ENCODE assay signal across 8 cellular contexts in the genomic region with DNA sequence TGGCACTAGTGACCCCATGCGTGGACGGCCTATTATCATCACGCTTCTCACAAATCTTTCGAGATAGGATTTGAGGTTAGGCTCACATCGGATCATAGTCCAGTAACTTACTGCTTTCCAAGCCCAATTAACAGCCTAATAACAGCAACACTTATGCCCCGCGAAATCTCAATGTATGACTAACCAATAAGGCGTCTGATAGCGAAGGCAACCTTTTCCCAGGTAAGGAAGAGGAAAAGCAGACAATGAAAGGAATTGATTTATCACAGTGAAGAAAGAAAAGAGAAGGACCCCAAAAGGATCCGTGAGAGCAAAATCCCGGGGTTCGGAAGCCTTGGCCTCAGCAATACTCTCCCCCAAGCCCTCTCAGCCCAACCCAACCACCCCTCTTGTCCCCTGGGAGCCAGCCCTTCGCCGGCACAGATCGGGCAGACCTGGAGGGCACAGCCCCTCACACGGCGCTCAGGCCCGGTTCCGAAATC. TPM values are rescaled to one million over a fixed set of nuclear protein-coding genes. Genes with fewer than 3 reads are reported as not detected.
A peak's percentile ranks its signal among the peaks of the same experiment; 100 is the strongest.
DNase-seq lines count a peak whose midpoint lies in the region; ATAC-seq, FAIRE-seq and TF ChIP-seq lines count a peak whose summit lies in the region.

No MANE protein-coding gene starts in this region.

- POLR2A ChIA-PET in K562 (lab: Yijun Ruan, JAX): interaction anchor here (1.3 to 1.5 kb wide), 3 partner anchors 8 to 17 kb away, joined by 4 to 10 read pairs (median 5); no protein-coding TSS in a partner anchor

- H3K4me1 ChIP-seq in K562 (replicated peaks in 1 of 2; ENCODE audit: control insufficient read depth in 2 of 2, insufficient read depth in 2 of 2, low read length in 2 of 2): peaks cover 4 to 12% of the 10 kb centered on the region in 2 experiments; a peak in 4 of 5 replicates

- H3K9me1 ChIP-seq in K562 (ENCODE audit: control insufficient read depth, insufficient read depth, low read length): no peaks in the 10 kb centered on the region

- H3K79me2 ChIP-seq in K562 (ENCODE audit: control insufficient read depth, insufficient read depth, low read length): peaks cover 58% of the 10 kb centered on the region

- peak; percentile 74 for DNase-seq in D341Med (ENCODE audit: low spot score)
- peak; percentile 36 for DNase-seq in M059J (ENCODE audit: low read depth)
- DNase-seq in K562 (ENCODE audit: extremely low read depth in 1 of 4, low spot score in 3 of 4): peak in 3 of 4 experiments; percentile 21 to 32 (median 22)
- DNase-seq in immature natural killer cell: no peak
- no peak for DNase-seq in stimulated activated naive B cell treated with anti-CD40 and anti-IgM and Interleukin-4, amounts not matched to agents 10 μg/mL and 1 μg/mL and 100 μg/mL, for 72 hours
- no peak for DNase-seq in GM13976 (ENCODE audit: low spot score)

- FAIRE-seq in K562 (lab: Jason Lieb, UNC): peak; percentile 69

- peak overlapping the region; percentile 94 to 97 (median 96) for H3K27ac Mint-ChIP-seq in immature natural killer cell
- peak overlapping the region; percentile 99 for H3K27ac Mint-ChIP-seq in stimulated activated naive B cell treated with anti-CD40 and anti-IgM and Interleukin-4, amounts not matched to agents 10 μg/mL and 1 μg/mL and 100 μg/mL, for 72 hours

- H3K27me3 ChIP-seq in K562 (ENCODE audit: control insufficient read depth in 2 of 2, insufficient read depth in 2 of 2, low read length in 2 of 2): no peaks in the 10 kb centered on the region

- CTCF ChIA-PET in K562 (lab: Yijun Ruan, JAX; ENCODE audit: low intra/inter-chr PET ratio): interaction anchor here (0.7 kb wide), 1 partner anchor 117 kb away, joined by 3 read pairs; no protein-coding TSS in a partner anchor

- TSS peak; percentile 56 for BruUV-seq in K562 (replicated peaks; lab: Mats Ljungman, UMichigan)

- peaks cover 54 to 62% of the 10 kb centered on the region in 2 donors for H3K4me1 Mint-ChIP-seq in immature natural killer cell
- H3K4me1 Mint-ChIP-seq in stimulated activated naive B cell treated with anti-CD40 and anti-IgM and Interleukin-4, amounts not matched to agents 10 μg/mL and 1 μg/mL and 100 μg/mL, for 72 hours: peaks cover 11 to 26% of the 10 kb centered on the region in 2 donors

- H3K27ac ChIP-seq in K562 (ENCODE audit: extremely low read depth, low read depth, low read length): peak overlapping the region; percentile 88

- peak overlapping the region; percentile 87 for H2AFZ ChIP-seq in K562 (ENCODE audit: low read depth, low read length)

- intact Hi-C loops in K562 (cut with micrococcal nuclease): loop anchor here (5.0 kb wide), 1 partner anchor 115 kb away; a partner anchor contains a TSS

- H4K20me1 ChIP-seq in K562 (replicated peaks; ENCODE audit: control insufficient read depth, insufficient read depth, low read length): peaks cover 20% of the 10 kb centered on the region

- TF ChIP-seq POLR2A in K562 (conservative IDR thresholded peaks at IDR 0.05): no peak

- peak overlapping the region; percentile 95 to 99 for H3K9ac ChIP-seq in K562 (ENCODE audit: insufficient read depth in 1 of 2, low read depth in 2 of 2, low read length in 2 of 2)

- peak overlapping the region; percentile 94 to 98 (median 97) for H3K4me3 Mint-ChIP-seq in immature natural killer cell
- H3K4me3 Mint-ChIP-seq in stimulated activated naive B cell treated with anti-CD40 and anti-IgM and Interleukin-4, amounts not matched to agents 10 μg/mL and 1 μg/mL and 100 μg/mL, for 72 hours: peak overlapping the region; percentile 95 to 100

- peaks cover 15% of the 10 kb centered on the region; the same call in 1 of the 3 replicates for H3K36me3 ChIP-seq in K562 (ENCODE audit: control insufficient read depth, insufficient read depth, low read length)

- H3K9me3 ChIP-seq in K562 (replicated peaks; ENCODE audit: control insufficient read depth, insufficient read depth, low read depth, low read length): no peaks in the 10 kb centered on the region

- peak overlapping the region; percentile 96 for H3K4me3 ChIP-seq in K562

- no peaks in the 10 kb centered on the region for H3K9me3 Mint-ChIP-seq in immature natural killer cell
- H3K9me3 Mint-ChIP-seq in stimulated activated naive B cell treated with anti-CD40 and anti-IgM and Interleukin-4, amounts not matched to agents 10 μg/mL and 1 μg/mL and 100 μg/mL, for 72 hours: no peaks in the 10 kb centered on the region

- no peak for TF ChIP-seq CTCF in K562 (IDR thresholded peaks at IDR 0.05 in 2 of 3, conservative IDR thresholded peaks at IDR 0.05 in 1 of 3; ENCODE audit: insufficient read depth in 2 of 3, low read depth in 1 of 3, low read length in 3 of 3)
- TF ChIP-seq CTCF in GM13976 (IDR thresholded peaks at IDR 0.05; ENCODE audit: borderline replicate concordance, control extremely low read depth, extremely low read depth, insufficient read depth, missing control alignments): no peak

- H3K4me2 ChIP-seq in K562 (ENCODE audit: insufficient read depth, low read length): peak overlapping the region; percentile 96

- ATAC-seq in GM21423 (IDR thresholded peaks at IDR 0.05; ENCODE audit: unreplicated experiment) (peak; percentile 13), K562 (peak; percentile 63), HG02571 (IDR thresholded peaks at IDR 0.05; ENCODE audit: unreplicated experiment) (no peak)
- ATAC-seq in stimulated activated naive B cell treated with anti-CD40 and anti-IgM and Interleukin-4, amounts not matched to agents 10 μg/mL and 1 μg/mL and 100 μg/mL, for 72 hours (replicated peaks): peak; percentile 55 to 57

- WGBS in K562 (ENCODE audit: insufficient coverage, low coverage, missing lambda C conversion rate): under 1% methylated on average over 19 of the region's 19 CpGs

- no peak for TF ChIP-seq RAD21 in K562 (CRISPR knock-in tag; conservative IDR thresholded peaks at IDR 0.05 in 1 of 2, IDR thresholded peaks at IDR 0.05 in 1 of 2)

- peaks cover 0 to 15% (median 3%) of the 10 kb centered on the region in 3 donors for H3K27me3 Mint-ChIP-seq in immature natural killer cell (ENCODE audit: low read depth in 3 of 3)
- peaks cover 10 to 14% of the 10 kb centered on the region in 2 donors for H3K27me3 Mint-ChIP-seq in stimulated activated naive B cell treated with anti-CD40 and anti-IgM and Interleukin-4, amounts not matched to agents 10 μg/mL and 1 μg/mL and 100 μg/mL, for 72 hours

- H3K36me3 Mint-ChIP-seq in immature natural killer cell: no peaks in the 10 kb centered on the region
- H3K36me3 Mint-ChIP-seq in stimulated activated naive B cell treated with anti-CD40 and anti-IgM and Interleukin-4, amounts not matched to agents 10 μg/mL and 1 μg/mL and 100 μg/mL, for 72 hours: peaks cover 4 to 5% of the 10 kb centered on the region in 2 donors

- no peak for TF ChIP-seq EP300 in K562 (IDR thresholded peaks at IDR 0.05; ENCODE audit: low read length)

- in situ Hi-C loops in K562 (cut with MboI): no loop called here
- in situ Hi-C loops in GM13976 (cut with MboI; ENCODE audit: low sequenced_read_pairs, unreplicated experiment): loop anchor here (10.0 to 25.0 kb wide), 2 partner anchors 98 to 290 kb away; a partner anchor contains a TSS

TF ChIP-seq in K562, 482 proteins besides CTCF, POLR2A, EP300 and RAD21 (continues in another document):
- TF ChIP-seq BRD4 (IDR thresholded peaks at IDR 0.05): no peak

RNA-seq across cellular contexts. Expression of a gene that starts 0.6 kb away (rescaled TPM):
- total RNA-seq in M059J (2014; rRNA removed; shearing (Covaris generic)): 9.2 and 17.1 TPM in 2 replicates
- 35.5 and 88.3 TPM in 2 replicates for total RNA-seq in K562 (2011; cell fraction: chromatin; rRNA removed; ENCODE audit: low replicate concordance)
- 15.8 and 25.9 TPM in 2 replicates for total RNA-seq in K562 (2011; cell fraction: nucleolus; rRNA removed)
- 46.9 and 79.0 TPM in 2 replicates for total RNA-seq in K562 (2011; cell fraction: nucleoplasm; rRNA removed)
- total RNA-seq in K562 (2014; rRNA removed) (11.6 and 12.5 TPM in 2 replicates), K562 (2014; rRNA removed; fragmentation: Illumina TruSeq; extraction: Trizol) (12.7 and 16.6 TPM in 2 replicates), K562 (2015; rRNA removed; fragmentation: Illumina TruSeq; extraction: Trizol) (12.9 and 14.1 TPM in 2 replicates), K562 (2021) (25.6 and 29.6 TPM in 2 replicates)
- polyA plus RNA-seq in K562 (2011; rRNA removed) (10.6 and 17.3 TPM in 2 replicates), K562 (2014; fragmentation: Illumina TruSeq; extraction: Trizol) (22.2 and 24.8 TPM in 2 replicates), K562 (2014; fragmentation: Nextera tagmentation; extraction: Ambion mirVana) (10 to 100 TPM; 12.0 to 13.2 TPM), K562 (2014; rRNA removed) (14.5 and 15.6 TPM in 2 replicates), immature natural killer cell (100 to 1,000 TPM in 1 of 3 donors, 10 to 100 TPM in 2; 15.5 to 101 (median 22.1) TPM)
- polyA plus RNA-seq in K562 (2011; cell fraction: cytosol; rRNA removed): 7.8 and 9.3 TPM in 2 replicates
- polyA plus RNA-seq in K562 (2011; cell fraction: nucleus; rRNA removed): 17.6 and 18.6 TPM in 2 replicates
- polyA plus RNA-seq in K562 (2012): 14.7 and 15.0 TPM in 2 replicates
- 29.9 and 35.0 TPM in 2 replicates for polyA minus RNA-seq in K562 (2011; rRNA and poly(A)+ RNA removed)
- polyA minus RNA-seq in K562 (2011; cell fraction: cytosol; rRNA and poly(A)+ RNA removed): 12.0 and 17.7 TPM in 2 replicates
- polyA minus RNA-seq in K562 (2011; cell fraction: nucleus; rRNA and poly(A)+ RNA removed): 11.8 and 15.6 TPM in 2 replicates

RNA-seq across cellular contexts. Expression of a gene that starts 54.6 kb away (rescaled TPM):
- 22.4 and 41.3 TPM in 2 replicates for total RNA-seq in M059J (2014; rRNA removed; shearing (Covaris generic))
- total RNA-seq in K562 (2011; cell fraction: chromatin; rRNA removed; ENCODE audit: low replicate concordance): 1.3 and 4.1 TPM in 2 replicates
- total RNA-seq in K562 (2011; cell fraction: nucleolus; rRNA removed): 7.2 and 8.2 TPM in 2 replicates
- 2.8 and 3.5 TPM in 2 replicates for total RNA-seq in K562 (2011; cell fraction: nucleoplasm; rRNA removed)
- total RNA-seq in K562 (2014; rRNA removed): 1.1 and 1.2 TPM in 2 replicates
- 0.10 and 0.11 TPM in 2 replicates for total RNA-seq in K562 (2014; rRNA removed; fragmentation: Illumina TruSeq; extraction: Trizol)
- total RNA-seq in K562 (2015; rRNA removed; fragmentation: Illumina TruSeq; extraction: Trizol): 0.68 and 1.1 TPM in 2 replicates
- 3.5 and 3.7 TPM in 2 replicates for total RNA-seq in K562 (2021)
- 1.8 and 3.1 TPM in 2 replicates for polyA plus RNA-seq in K562 (2011; rRNA removed)
- polyA plus RNA-seq in K562 (2011; cell fraction: cytosol; rRNA removed): 6.1 and 11.5 TPM in 2 replicates
- 4.8 and 5.5 TPM in 2 replicates for polyA plus RNA-seq in K562 (2011; cell fraction: nucleus; rRNA removed)
- polyA plus RNA-seq in K562 (2012): 2.8 and 5.2 TPM in 2 replicates
- polyA plus RNA-seq in K562 (2014; fragmentation: Illumina TruSeq; extraction: Trizol): 0.31 and 1.5 TPM in 2 replicates
- under 1 TPM in 1 of 2 experiments, not detected in 1; 0.03 TPM for polyA plus RNA-seq in K562 (2014; fragmentation: Nextera tagmentation; extraction: Ambion mirVana)
- 2.1 and 4.5 TPM in 2 replicates for polyA plus RNA-seq in K562 (2014; rRNA removed)
- 1.1 and 2.1 TPM in 2 replicates for polyA minus RNA-seq in K562 (2011; rRNA and poly(A)+ RNA removed)
- 4.9 and 6.1 TPM in 2 replicates for polyA minus RNA-seq in K562 (2011; cell fraction: cytosol; rRNA and poly(A)+ RNA removed)
- polyA minus RNA-seq in K562 (2011; cell fraction: nucleus; rRNA and poly(A)+ RNA removed): 2.3 and 3.8 TPM in 2 replicates
- 1 to 10 TPM in 1 of 3 donors, under 1 TPM in 2; 0.56 to 3.3 (median 0.97) TPM for polyA plus RNA-seq in immature natural killer cell

Comparison
In these comparisons a context has a peak if more than half of its experiments do, and no peak if none do; other contexts are left out.
1. DNase-seq: peak in D341Med (single experiment), M059J (single experiment) and K562 (3 of 4); none in immature natural killer cell (0 of 3), stimulated activated naive B cell treated with anti-CD40 and anti-IgM and Interleukin-4, amounts not matched to agents 10 μg/mL and 1 μg/mL and 100 μg/mL, for 72 hours (single experiment) and GM13976 (single experiment).